15 cellular contexts compared by ENCODE assay signal in the genomic region with DNA sequence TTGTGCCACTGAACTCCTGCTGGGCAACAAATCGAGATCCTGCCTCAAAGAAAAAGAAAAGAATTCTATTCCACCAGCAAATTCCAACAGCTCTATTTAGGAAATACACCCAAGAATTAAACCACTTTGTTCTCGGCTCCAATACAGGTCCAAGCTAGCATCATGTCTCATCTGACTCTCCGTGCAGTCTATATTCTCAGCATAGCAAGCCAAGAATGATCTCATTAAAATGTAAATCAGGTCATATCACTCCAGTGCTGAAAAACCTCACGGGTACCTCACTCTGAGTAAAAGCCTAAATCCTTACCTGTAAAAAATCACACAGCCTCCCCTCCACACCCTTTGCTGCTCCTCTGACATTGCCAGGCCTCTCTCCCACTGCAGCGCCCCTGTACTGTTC.
"Had no signal": no experiment of that assay in that cellular context is flagged by ENCODE, and none has a peak within 500 bp of the region (broad histone marks: within the 10 kb centered on the region; RNA-seq: fewer than 3 reads in every experiment).

No MANE protein-coding gene starts in this region.

- H3K9me3 Mint-ChIP-seq: activated naive CD8-positive, alpha-beta T cell treated with anti-CD3 and anti-CD28 coated beads, Interleukin-2, amount 50 U/mL, for 24 hours; neural crest cell; T-helper 2 cell treated with Interferon-gamma antibody and Interleukin-4, amounts not matched to agents 5 μg/mL and 100 μg/mL, for 36 hours had no signal

- H3K27ac ChIP-seq: breast epithelium, thoracic aorta had no signal

- H3K4me1 ChIP-seq: breast epithelium had no signal

- H3K9me3 ChIP-seq: breast epithelium, heart left ventricle, thoracic aorta had no signal

- H3K27me3 ChIP-seq: breast epithelium, heart left ventricle had no signal

- H3K27ac Mint-ChIP-seq: activated naive CD8-positive, alpha-beta T cell treated with anti-CD3 and anti-CD28 coated beads, Interleukin-2, amount 50 U/mL, for 24 hours; T-helper 2 cell treated with Interferon-gamma antibody and Interleukin-4, amounts not matched to agents 5 μg/mL and 100 μg/mL, for 36 hours had no signal

- DNase-seq: activated CD4-positive, alpha-beta T cell treated with anti-CD3 and anti-CD28 coated beads, Interleukin-2, amount 50 U/mL, for 1 hour; activated CD8-positive, alpha-beta memory T cell treated with anti-CD3 and anti-CD28 coated beads for 24 hours; activated naive CD4-positive, alpha-beta T cell treated with Interleukin-2 at 50 U/mL for 16 hours; activated naive CD8-positive, alpha-beta T cell treated with anti-CD3 and anti-CD28 coated beads, Interleukin-2, amount 50 U/mL, for 24 hours; aorta; foreskin fibroblast; heart left ventricle; midbrain; stimulated activated CD4-positive, alpha-beta T cell treated with anti-CD3 and anti-CD28 coated beads, Interleukin-12 subunit alpha, Interleukin-12 subunit beta, amount 100 ng/mL, for 4 hours; stimulated activated CD4-positive, alpha-beta T cell treated with anti-CD3 and anti-CD28 coated beads, Interleukin-2, amount 100 ng/mL, for 24 hours had no signal

- H3K36me3 ChIP-seq: breast epithelium, heart left ventricle, thoracic aorta had no signal

- H3K4me3 ChIP-seq: breast epithelium, heart left ventricle, lung, thoracic aorta had no signal

- H3K27me3 Mint-ChIP-seq: activated naive CD8-positive, alpha-beta T cell treated with anti-CD3 and anti-CD28 coated beads, Interleukin-2, amount 50 U/mL, for 24 hours had no signal

- ATAC-seq: activated naive CD8-positive, alpha-beta T cell treated with anti-CD3 and anti-CD28 coated beads, Interleukin-2, amount 50 U/mL, for 24 hours had no signal

- H3K4me3 Mint-ChIP-seq: activated naive CD8-positive, alpha-beta T cell treated with anti-CD3 and anti-CD28 coated beads, Interleukin-2, amount 50 U/mL, for 24 hours; neural crest cell; T-helper 2 cell treated with Interferon-gamma antibody and Interleukin-4, amounts not matched to agents 5 μg/mL and 100 μg/mL, for 36 hours had no signal

- H3K4me1 Mint-ChIP-seq: neural crest cell had no signal
